In the genomic region with DNA sequence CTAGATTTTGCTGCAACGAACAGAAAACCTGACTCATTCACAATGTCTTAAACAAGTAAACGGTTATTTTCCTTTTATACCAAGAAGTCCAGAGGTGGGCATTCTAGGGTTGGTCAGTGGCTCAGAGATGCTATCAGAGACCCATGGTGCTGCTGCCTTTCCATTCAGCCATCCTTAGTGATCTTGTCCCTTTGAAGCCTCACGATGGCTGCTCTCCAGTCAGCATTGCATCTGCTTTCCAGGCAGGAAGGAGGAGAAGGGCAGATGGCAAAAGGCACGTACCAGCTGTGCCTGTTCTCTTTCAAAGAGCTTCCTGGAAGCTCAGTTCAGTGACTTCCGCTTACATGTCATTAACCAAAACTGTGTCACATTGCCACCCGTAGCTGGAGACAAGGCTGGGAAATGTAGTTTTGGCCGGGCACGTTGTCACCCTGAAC, we compare ENCODE assay signal across 1 cellular context.
TF ChIP-seq lines count a peak whose summit lies in the region.

No MANE protein-coding gene starts in this region.

TF ChIP-seq in GM23338, 12 proteins besides CTCF, POLR2A, EP300 and RAD21 (continued from another document):
- TF ChIP-seq, protein P1, sequence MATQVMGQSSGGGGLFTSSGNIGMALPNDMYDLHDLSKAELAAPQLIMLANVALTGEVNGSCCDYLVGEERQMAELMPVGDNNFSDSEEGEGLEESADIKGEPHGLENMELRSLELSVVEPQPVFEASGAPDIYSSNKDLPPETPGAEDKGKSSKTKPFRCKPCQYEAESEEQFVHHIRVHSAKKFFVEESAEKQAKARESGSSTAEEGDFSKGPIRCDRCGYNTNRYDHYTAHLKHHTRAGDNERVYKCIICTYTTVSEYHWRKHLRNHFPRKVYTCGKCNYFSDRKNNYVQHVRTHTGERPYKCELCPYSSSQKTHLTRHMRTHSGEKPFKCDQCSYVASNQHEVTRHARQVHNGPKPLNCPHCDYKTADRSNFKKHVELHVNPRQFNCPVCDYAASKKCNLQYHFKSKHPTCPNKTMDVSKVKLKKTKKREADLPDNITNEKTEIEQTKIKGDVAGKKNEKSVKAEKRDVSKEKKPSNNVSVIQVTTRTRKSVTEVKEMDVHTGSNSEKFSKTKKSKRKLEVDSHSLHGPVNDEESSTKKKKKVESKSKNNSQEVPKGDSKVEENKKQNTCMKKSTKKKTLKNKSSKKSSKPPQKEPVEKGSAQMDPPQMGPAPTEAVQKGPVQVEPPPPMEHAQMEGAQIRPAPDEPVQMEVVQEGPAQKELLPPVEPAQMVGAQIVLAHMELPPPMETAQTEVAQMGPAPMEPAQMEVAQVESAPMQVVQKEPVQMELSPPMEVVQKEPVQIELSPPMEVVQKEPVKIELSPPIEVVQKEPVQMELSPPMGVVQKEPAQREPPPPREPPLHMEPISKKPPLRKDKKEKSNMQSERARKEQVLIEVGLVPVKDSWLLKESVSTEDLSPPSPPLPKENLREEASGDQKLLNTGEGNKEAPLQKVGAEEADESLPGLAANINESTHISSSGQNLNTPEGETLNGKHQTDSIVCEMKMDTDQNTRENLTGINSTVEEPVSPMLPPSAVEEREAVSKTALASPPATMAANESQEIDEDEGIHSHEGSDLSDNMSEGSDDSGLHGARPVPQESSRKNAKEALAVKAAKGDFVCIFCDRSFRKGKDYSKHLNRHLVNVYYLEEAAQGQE (IDR thresholded peaks at IDR 0.05; ENCODE audit: unreplicated experiment): no peak
